ENCODE assay signal across 16 cellular contexts in genomic region chr14:22650046-22650739, GRCh38. TPM values are rescaled to one million over a fixed set of nuclear protein-coding genes. Genes with fewer than 3 reads are reported as not detected.
DNase-seq lines count a peak whose midpoint lies in the region; ATAC-seq, FAIRE-seq and TF ChIP-seq lines count a peak whose summit lies in the region.
"Had no signal": no experiment of that assay in that cellular context is flagged by ENCODE, and none has a peak within 500 bp of the region (broad histone marks: within the 10 kb centered on the region; RNA-seq: fewer than 3 reads in every experiment).

No MANE protein-coding gene starts in this region.

- intact Hi-C loops in Calu3 (cut with micrococcal nuclease; ENCODE audit: unreplicated experiment) = loop anchor here (5.0 kb wide), 1 partner anchor 93 kb away; no protein-coding TSS in a partner anchor

- no peaks in the 10 kb centered on the region for H4K20me1 ChIP-seq in Karpas-422 (ENCODE audit: insufficient read depth, low read depth, low read length)
- H4K20me1 ChIP-seq: BLaER1 treated with 17β-estradiol and CSF1 and Interleukin-3, amounts not matched to agents 10 nM and 100 nM had no signal

- DNase-seq in Calu3 = no peak
- DNase-seq in Karpas-422 = peak; percentile 29
- DNase-seq in bronchial epithelial cell (ENCODE audit: low read depth) = peak; percentile 81
- no peak for DNase-seq in stimulated activated CD8-positive, alpha-beta memory T cell treated with anti-CD3 and anti-CD28 coated beads, Interleukin-4, amount 100 ng/mL, for 48 hours
- no peak for DNase-seq in NCI-H748 (lab: John Stamatoyannopoulos, UW; ENCODE audit: unreplicated experiment)
- DNase-seq: H7, NCI-H1417 treated with DMSO at 0.1 percent for 48 hours, NCI-H2029, NCI-H2171 treated with DMSO at 0.1 percent for 48 hours, NCI-H446 treated with DMSO at 0.1 percent for 48 hours, NCI-H774 had no signal

- TF ChIP-seq CTCF in Calu3 (IDR thresholded peaks at IDR 0.05; ENCODE audit: unreplicated experiment) (no peak), bronchial epithelial cell (IDR thresholded peaks at IDR 0.05; ENCODE audit: insufficient read depth, low read length, severe bottlenecking) (no peak)

- no peaks in the 10 kb centered on the region for H3K36me3 ChIP-seq in Karpas-422 (ENCODE audit: insufficient read depth, low read length)
- no peaks in the 10 kb centered on the region for H3K36me3 ChIP-seq in bronchial epithelial cell (ENCODE audit: control insufficient read depth, insufficient read depth, low read length)
- no peaks in the 10 kb centered on the region for H3K36me3 ChIP-seq in skeletal muscle satellite cell (ENCODE audit: insufficient read depth, low read length)
- H3K36me3 ChIP-seq: BLaER1 treated with 17β-estradiol and CSF1 and Interleukin-3, amounts not matched to agents 10 nM and 100 nM had no signal

- ATAC-seq in HG03469 (IDR thresholded peaks at IDR 0.05; ENCODE audit: unreplicated experiment) = no peak

- H3K27me3 Mint-ChIP-seq in Calu3 (ENCODE audit: unreplicated experiment) = no peaks in the 10 kb centered on the region

- no peaks in the 10 kb centered on the region for H3K9me3 Mint-ChIP-seq in Calu3 (ENCODE audit: low read depth, unreplicated experiment)

- no peak for FAIRE-seq in bronchial epithelial cell (lab: Jason Lieb, UNC)
- FAIRE-seq: A204.1, HTR-8/SVneo had no signal

- H3K9me2 ChIP-seq in Karpas-422 (replicated peaks; ENCODE audit: insufficient read depth, low read length) = no peaks in the 10 kb centered on the region

- no peaks in the 10 kb centered on the region for H3K79me2 ChIP-seq in Karpas-422 (ENCODE audit: low read length)

- no peak overlapping the region for H3K9ac ChIP-seq in Karpas-422 (ENCODE audit: low read length)
- H3K9ac ChIP-seq in skeletal muscle satellite cell (ENCODE audit: low read depth, low read length) = no peak overlapping the region
- H3K9ac ChIP-seq: BLaER1 treated with 17β-estradiol and CSF1 and Interleukin-3, amounts not matched to agents 10 nM and 100 nM had no signal

- BruUV-seq in Calu3 (replicated peaks; lab: Mats Ljungman, UMichigan) = no TSS peak

- no peak overlapping the region for H3K4me2 ChIP-seq in Karpas-422 (ENCODE audit: low read depth, low read length, poor library complexity, severe bottlenecking)
- peak overlapping the region; percentile 7 for H3K4me2 ChIP-seq in skeletal muscle satellite cell (ENCODE audit: low read length)

- no peak overlapping the region for H3K4me3 Mint-ChIP-seq in Calu3 (ENCODE audit: low read depth, unreplicated experiment)

- H3K27ac ChIP-seq in Karpas-422 (ENCODE audit: low read length) = no peak overlapping the region
- H3K27ac ChIP-seq: BLaER1 treated with 17β-estradiol and CSF1 and Interleukin-3, amounts not matched to agents 10 nM and 100 nM had no signal

- H3K27ac Mint-ChIP-seq in Calu3 (ENCODE audit: unreplicated experiment) = peak overlapping the region; percentile 35

- peaks cover 29% of the 10 kb centered on the region for H3K4me1 Mint-ChIP-seq in Calu3 (ENCODE audit: low read depth, unreplicated experiment)

- H3K27me3 ChIP-seq in Karpas-422 (ENCODE audit: low read length) = no peaks in the 10 kb centered on the region
- no peaks in the 10 kb centered on the region for H3K27me3 ChIP-seq in bronchial epithelial cell (ENCODE audit: control insufficient read depth, insufficient read depth, low read length)
- H3K27me3 ChIP-seq in skeletal muscle satellite cell (ENCODE audit: control insufficient read depth, insufficient read depth, low read length) = no peaks in the 10 kb centered on the region
- H3K27me3 ChIP-seq: BLaER1 treated with 17β-estradiol and CSF1 and Interleukin-3, amounts not matched to agents 10 nM and 100 nM had no signal

- H3K4me1 ChIP-seq in Karpas-422 (ENCODE audit: low read length) (no peaks in the 10 kb centered on the region), skeletal muscle satellite cell (ENCODE audit: control insufficient read depth, insufficient read depth, low read length) (peaks cover 37% of the 10 kb centered on the region)

- H3K4me3 ChIP-seq in Karpas-422 (ENCODE audit: low read length) (no peak overlapping the region), bronchial epithelial cell (ENCODE audit: low read depth, low read length) (no peak overlapping the region), skeletal muscle satellite cell (ENCODE audit: low read length) (no peak overlapping the region)
- H3K4me3 ChIP-seq: BLaER1 treated with 17β-estradiol and CSF1 and Interleukin-3, amounts not matched to agents 10 nM and 100 nM had no signal

- H2AFZ ChIP-seq in Karpas-422 (ENCODE audit: low read length) = no peak overlapping the region

- H3K9me3 ChIP-seq in Karpas-422 (ENCODE audit: low read length) = no peaks in the 10 kb centered on the region
- H3K9me3 ChIP-seq in skeletal muscle satellite cell (replicated peaks; ENCODE audit: low read length) = no peaks in the 10 kb centered on the region
- H3K9me3 ChIP-seq: BLaER1 treated with 17β-estradiol and CSF1 and Interleukin-3, amounts not matched to agents 10 nM and 100 nM had no signal

- CTCF ChIA-PET in Calu3 (lab: Charles Lee) = interaction anchor here (1.2 to 1.4 kb wide), 2 partner anchors 61 to 80 kb away, joined by 3 to 4 read pairs; no protein-coding TSS in a partner anchor

- peaks cover 11% of the 10 kb centered on the region for H3K36me3 Mint-ChIP-seq in Calu3 (ENCODE audit: insufficient read depth, unreplicated experiment)

RNA-seq across cellular contexts. Expression of gene OR6J1, which starts 6.0 kb away (rescaled TPM):
- total RNA-seq in Calu3 (2022) (not detected in 2 replicates), bronchial epithelial cell (not detected in 2 replicates)
- total RNA-seq in Karpas-422 (2014; rRNA removed; shearing (Covaris generic); ENCODE audit: low replicate concordance) = not detected in 2 replicates
- total RNA-seq in skeletal muscle satellite cell (2012; rRNA removed) = not detected in 2 replicates
- total RNA-seq: H7 had no signal

RNA-seq across cellular contexts. Expression of gene ABHD4, which starts 52.1 kb away (rescaled TPM):
- 11.2 and 11.6 TPM in 2 replicates for total RNA-seq in Calu3 (2022)
- total RNA-seq in Karpas-422 (2014; rRNA removed; shearing (Covaris generic); ENCODE audit: low replicate concordance) = 3.8 and 6.1 TPM in 2 replicates
- 5.3 and 8.2 TPM in 2 replicates for total RNA-seq in bronchial epithelial cell
- 8.6 and 11.6 TPM in 2 replicates for total RNA-seq in skeletal muscle satellite cell (2012; rRNA removed)

Comparison
In these comparisons a context has a peak if more than half of its experiments do, and no peak if none do; other contexts are left out.
1. DNase-seq: peak in Karpas-422 (single experiment) and bronchial epithelial cell (single experiment); none in Calu3 (single experiment), stimulated activated CD8-positive, alpha-beta memory T cell treated with anti-CD3 and anti-CD28 coated beads, Interleukin-4, amount 100 ng/mL, for 48 hours (single experiment) and NCI-H748 (single experiment).